In genomic region chr16:75486014-75486404, GRCh38 we compare ENCODE assay signal across 1 cellular context.
TF ChIP-seq lines count a peak whose summit lies in the region.

No MANE protein-coding gene starts in this region.

TF ChIP-seq in GM12878, 131 proteins besides CTCF, POLR2A, EP300 and RAD21:
- TF ChIP-seq RFX5 (IDR thresholded peaks at IDR 0.05; ENCODE audit: low read depth, low read length), result no peak
- 0 out of 2 replicates have a peak, but pooled peaks have one; percentile 9 for TF ChIP-seq GATAD2B (conservative IDR thresholded peaks at IDR 0.05; ENCODE audit: low read depth)
- TF ChIP-seq ATF7 (IDR thresholded peaks at IDR 0.05; ENCODE audit: low read depth), result no peak
- TF ChIP-seq RUNX3 (IDR thresholded peaks at IDR 0.05; ENCODE audit: low read length), result peak; percentile 64
- TF ChIP-seq IKZF2 (IDR thresholded peaks at IDR 0.05), result peak; percentile 26 to 34; a peak in 3 of 4 replicates
